In the genomic region with DNA sequence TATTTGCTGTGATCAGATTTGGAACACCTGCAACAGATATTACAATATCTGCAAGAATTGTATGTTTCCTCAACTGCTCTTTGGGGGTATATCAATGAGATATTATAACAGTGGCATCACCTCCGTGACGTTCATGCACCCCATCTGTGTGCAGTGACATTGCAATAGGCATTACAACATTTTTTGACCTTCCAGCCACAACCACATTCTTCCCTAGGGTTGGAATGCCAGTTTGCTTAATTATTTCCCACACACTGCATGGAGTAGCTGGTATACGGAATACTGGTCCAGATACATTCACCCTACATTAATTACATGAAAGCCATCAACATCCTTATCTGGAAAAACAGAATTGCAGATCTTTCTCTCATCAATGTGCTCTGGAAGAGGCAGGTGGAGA, we compare ENCODE assay signal across 29 cellular contexts.
"Had no signal": no experiment of that assay in that cellular context is flagged by ENCODE, and none has a peak within 500 bp of the region (broad histone marks: within the 10 kb centered on the region; RNA-seq: fewer than 3 reads in every experiment).

No MANE protein-coding gene starts in this region.

- H3K27me3 Mint-ChIP-seq: activated CD8-positive, alpha-beta memory T cell treated with anti-CD3 and anti-CD28 coated beads, Interleukin-2, amount 10 ng/mL, durations not matched to agents 7 days and 5 days had no signal

- H3K4me3 Mint-ChIP-seq: activated CD4-positive, alpha-beta memory T cell treated with anti-CD3 and anti-CD28 coated beads for 36 hours; activated CD4-positive, alpha-beta T cell treated with anti-CD3 and anti-CD28 coated beads for 36 hours; activated CD4-positive, alpha-beta T cell treated with anti-CD3 and anti-CD28 coated beads, Interleukin-2, amount 10 ng/mL, durations not matched to agents 24 days and 14 days; activated CD8-positive, alpha-beta memory T cell treated with anti-CD3 and anti-CD28 coated beads, Interleukin-2, amount 10 ng/mL, durations not matched to agents 7 days and 5 days; activated CD8-positive, alpha-beta T cell treated with anti-CD3 and anti-CD28 coated beads, Interleukin-2, amount 10 ng/mL, durations not matched to agents 7 days and 5 days; activated naive CD8-positive, alpha-beta T cell; activated T-cell treated with anti-CD3 and anti-CD28 coated beads, Interleukin-2, amount 50 U/mL, for 24 hours; activated T-helper 17 cell treated with anti-CD3 and anti-CD28 coated beads, Interleukin-2, amount 50 U/mL, for 72 hours had no signal

- H3K9me3 ChIP-seq: body of pancreas, colonic mucosa, gastrocnemius medialis had no signal

- H3K4me3 ChIP-seq: body of pancreas, breast epithelium, cardiac muscle cell, colonic mucosa, esophagus muscularis mucosa, gastrocnemius medialis, heart right ventricle had no signal

- H3K27ac ChIP-seq: body of pancreas, breast epithelium, cardiac muscle cell, colonic mucosa, epithelial cell of prostate, esophagus muscularis mucosa, foreskin keratinocyte, gastrocnemius medialis, heart right ventricle had no signal

- H3K4me1 Mint-ChIP-seq: activated CD4-positive, alpha-beta T cell treated with anti-CD3 and anti-CD28 coated beads for 36 hours; activated CD4-positive, alpha-beta T cell treated with anti-CD3 and anti-CD28 coated beads, Interleukin-2, amount 10 ng/mL, durations not matched to agents 24 days and 14 days; activated CD8-positive, alpha-beta memory T cell treated with anti-CD3 and anti-CD28 coated beads, Interleukin-2, amount 10 ng/mL, durations not matched to agents 7 days and 5 days; activated T-helper 17 cell treated with anti-CD3 and anti-CD28 coated beads, Interleukin-2, amount 50 U/mL, for 72 hours had no signal

- DNase-seq: activated CD4-positive, alpha-beta memory T cell treated with anti-CD3 and anti-CD28 coated beads for 36 hours; activated CD4-positive, alpha-beta T cell treated with anti-CD3 and anti-CD28 coated beads for 36 hours; activated CD4-positive, alpha-beta T cell treated with anti-CD3 and anti-CD28 coated beads, Interleukin-2, amount 10 ng/mL, durations not matched to agents 24 days and 14 days; activated CD4-positive, CD25-positive, alpha-beta regulatory T cell; activated CD4-positive, CD25-positive, alpha-beta regulatory T cell treated with anti-CD3 and anti-CD28 coated beads, Interleukin-2, amount 50 U/mL, for 72 hours; activated CD8-positive, alpha-beta memory T cell treated with anti-CD3 and anti-CD28 coated beads, Interleukin-2, amount 10 ng/mL, durations not matched to agents 7 days and 5 days; activated CD8-positive, alpha-beta memory T cell treated with anti-CD3 and anti-CD28 coated beads, Interleukin-2, amount 50 U/mL, for 4 hours; activated CD8-positive, alpha-beta T cell treated with anti-CD3 and anti-CD28 coated beads, Interleukin-2, amount 10 ng/mL, durations not matched to agents 7 days and 5 days; activated effector memory CD4-positive, alpha-beta T cell treated with Interleukin-2 at 50 U/mL for 16 hours; activated gamma-delta T cell treated with Interleukin-2 at 50 U/mL for 16 hours; activated naive CD4-positive, alpha-beta T cell treated with anti-CD3 and anti-CD28 coated beads, Interleukin-2, amount 50 U/mL, for 16 hours; activated naive CD4-positive, alpha-beta T cell treated with Interleukin-2 at 50 U/mL for 16 hours; activated T-cell treated with anti-CD3 and anti-CD28 coated beads, Interleukin-2, amount 50 U/mL, for 24 hours; aorta; body of pancreas; central memory CD4-positive, alpha-beta T cell; cerebellar nuclear complex; colonic mucosa; effector CD8-positive, alpha-beta T cell; foreskin keratinocyte; gastrocnemius medialis; heart right ventricle; T-helper 2 cell had no signal

- H3K27me3 ChIP-seq: body of pancreas, breast epithelium, cardiac muscle cell, colonic mucosa, esophagus muscularis mucosa, foreskin keratinocyte, gastrocnemius medialis, heart right ventricle had no signal

- H3K36me3 Mint-ChIP-seq: activated CD8-positive, alpha-beta memory T cell treated with anti-CD3 and anti-CD28 coated beads, Interleukin-2, amount 10 ng/mL, durations not matched to agents 7 days and 5 days had no signal

- H3K36me3 ChIP-seq: breast epithelium, cardiac muscle cell, colonic mucosa, esophagus muscularis mucosa, gastrocnemius medialis, heart right ventricle had no signal

- ATAC-seq: activated CD4-positive, alpha-beta T cell treated with anti-CD3 and anti-CD28 coated beads for 36 hours; activated CD8-positive, alpha-beta memory T cell treated with anti-CD3 and anti-CD28 coated beads, Interleukin-2, amount 10 ng/mL, durations not matched to agents 7 days and 5 days; activated CD8-positive, alpha-beta T cell treated with anti-CD3 and anti-CD28 coated beads, Interleukin-2, amount 10 ng/mL, durations not matched to agents 7 days and 5 days; activated T-helper 17 cell treated with anti-CD3 and anti-CD28 coated beads, Interleukin-2, amount 50 U/mL, for 72 hours; body of pancreas; foreskin keratinocyte; gastrocnemius medialis; heart right ventricle had no signal

- H3K4me1 ChIP-seq: body of pancreas, breast epithelium, colonic mucosa, esophagus muscularis mucosa, foreskin keratinocyte, gastrocnemius medialis, heart right ventricle had no signal
